ENCODE assay signal across 18 cellular contexts in the genomic region with DNA sequence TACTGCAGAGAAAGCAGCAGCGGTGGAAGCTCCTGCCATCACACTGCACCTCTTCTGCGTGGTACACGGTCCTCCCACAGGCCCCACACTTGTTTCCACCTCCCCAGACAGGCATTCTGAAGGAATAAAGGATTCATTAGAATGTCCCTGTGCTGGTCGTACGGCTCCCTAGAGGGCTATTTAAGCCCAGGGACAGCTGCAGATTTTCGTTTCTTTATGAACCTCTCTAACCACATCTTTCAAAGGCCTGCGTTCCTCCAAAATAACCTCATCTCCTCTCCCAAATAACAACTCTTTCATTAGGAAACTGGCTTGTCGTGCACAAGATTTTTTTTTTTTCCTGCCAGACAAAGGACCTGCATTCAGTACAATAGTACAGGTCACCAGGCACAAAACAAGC. TPM values are rescaled to one million over a fixed set of nuclear protein-coding genes. Genes with fewer than 3 reads are reported as not detected.
DNase-seq lines count a peak whose midpoint lies in the region; ATAC-seq and TF ChIP-seq lines count a peak whose summit lies in the region.
"Had no signal": no experiment of that assay in that cellular context is flagged by ENCODE, and none has a peak within 500 bp of the region (broad histone marks: within the 10 kb centered on the region; RNA-seq: fewer than 3 reads in every experiment).

No MANE protein-coding gene starts in this region.

- H3K4me1 ChIP-seq in PC-9 (replicated peaks; ENCODE audit: insufficient read depth): no peaks in the 10 kb centered on the region
- H3K4me1 ChIP-seq: psoas muscle had no signal

- H3K9me3 ChIP-seq in PC-9 (ENCODE audit: insufficient read depth, low read depth): no peaks in the 10 kb centered on the region
- H3K9me3 ChIP-seq: heart left ventricle, psoas muscle had no signal

- peak overlapping the region; percentile 72 for H3K4me3 Mint-ChIP-seq in neural crest cell
- H3K4me3 Mint-ChIP-seq in activated T-cell treated with anti-CD3 and anti-CD28 coated beads, Interleukin-2, amount 50 U/mL, for 72 hours: no peak overlapping the region

- H3K27ac Mint-ChIP-seq in neural crest cell (ENCODE audit: unreplicated experiment): peak overlapping the region; percentile 85
- no peak overlapping the region for H3K27ac Mint-ChIP-seq in activated T-cell treated with anti-CD3 and anti-CD28 coated beads, Interleukin-2, amount 50 U/mL, for 72 hours

- intact Hi-C loops in PC-9 (cut with micrococcal nuclease; ENCODE audit: unreplicated experiment): no loop called here

- no peak overlapping the region for H3K4me3 ChIP-seq in PC-9
- H3K4me3 ChIP-seq in brain microvascular endothelial cell (ENCODE audit: low read depth, low read length): no peak overlapping the region
- H3K4me3 ChIP-seq: heart left ventricle, psoas muscle had no signal

- no peaks in the 10 kb centered on the region for H4K20me1 ChIP-seq in PC-9 (ENCODE audit: insufficient read depth)

- POLR2A ChIA-PET in PC-9 (lab: Charles Lee; ENCODE audit: unreplicated experiment): no interaction called here

- H2AFZ ChIP-seq in PC-9: no peak overlapping the region

- TF ChIP-seq CTCF in neural crest cell (conservative IDR thresholded peaks at IDR 0.05): no peak
- TF ChIP-seq CTCF in PC-9 (conservative IDR thresholded peaks at IDR 0.05): no peak
- no peak for TF ChIP-seq CTCF in brain microvascular endothelial cell (IDR thresholded peaks at IDR 0.05; ENCODE audit: low read depth, low read length, missing control alignments)

- H3K27me3 ChIP-seq in PC-9 (ENCODE audit: insufficient read depth, low read depth) (no peaks in the 10 kb centered on the region), brain microvascular endothelial cell (replicated peaks) (no peaks in the 10 kb centered on the region)
- H3K27me3 ChIP-seq: heart left ventricle had no signal

- peaks cover 50% of the 10 kb centered on the region for H3K4me1 Mint-ChIP-seq in neural crest cell
- no peaks in the 10 kb centered on the region for H3K4me1 Mint-ChIP-seq in activated T-cell treated with anti-CD3 and anti-CD28 coated beads, Interleukin-2, amount 50 U/mL, for 72 hours (ENCODE audit: low read depth)

- no peak for ATAC-seq in activated T-cell treated with anti-CD3 and anti-CD28 coated beads, Interleukin-2, amount 50 U/mL, for 72 hours (replicated peaks in 1 of 2)
- ATAC-seq: HCT116, heart left ventricle, HepG2, psoas muscle had no signal

- in situ Hi-C loops in brain microvascular endothelial cell (cut with HindIII; ENCODE audit: low pct_ligation_motif_present, low sequenced_read_pairs): no loop called here

- no peaks in the 10 kb centered on the region for H3K9me3 Mint-ChIP-seq in neural crest cell
- no peaks in the 10 kb centered on the region for H3K9me3 Mint-ChIP-seq in activated T-cell treated with anti-CD3 and anti-CD28 coated beads, Interleukin-2, amount 50 U/mL, for 72 hours

- CTCF ChIA-PET in PC-9 (lab: Charles Lee): interaction anchor here (0.6 kb wide), 1 partner anchor 9 kb away, joined by 3 read pairs; no protein-coding TSS in a partner anchor

- no peaks in the 10 kb centered on the region for H3K79me2 ChIP-seq in PC-9 (ENCODE audit: low read depth)

- DNase-seq in D341Med (ENCODE audit: low spot score) (peak; percentile 52), NCI-H2107 treated with DMSO at 0.1 percent for 48 hours (lab: John Stamatoyannopoulos, UW; ENCODE audit: unreplicated experiment) (peak; percentile 93), caudate nucleus (lab: John Stamatoyannopoulos, UW) (peak in 6 of 61 donors; percentile 10 to 24 (median 14)), neural crest cell (ENCODE audit: low read depth, low spot score) (no peak), AG08396 (ENCODE audit: low spot score) (no peak), PC-9 (no peak), brain microvascular endothelial cell (no peak)
- DNase-seq in activated T-cell treated with anti-CD3 and anti-CD28 coated beads, Interleukin-2, amount 50 U/mL, for 72 hours: no peak
- DNase-seq: activated CD4-positive, alpha-beta T cell treated with anti-CD3 and anti-CD28 coated beads for 48 hours; C1 segment of cervical spinal cord; heart left ventricle; NCI-H1436; psoas muscle; stimulated activated CD4-positive, alpha-beta T cell treated with anti-CD3 and anti-CD28 coated beads, Interleukin-4, amount 100 ng/mL, for 1 hour; stimulated activated naive CD4-positive, alpha-beta T cell treated with Interleukin-2 at 50 U/mL for 16 hours; T-helper 1 cell had no signal

- H3K4me2 ChIP-seq in PC-9: no peak overlapping the region

- no peaks in the 10 kb centered on the region for H3K9me2 ChIP-seq in PC-9 (ENCODE audit: insufficient read depth)

- H3F3A ChIP-seq in PC-9 (ENCODE audit: insufficient read depth, low read depth): no peaks in the 10 kb centered on the region

- BruUV-seq in PC-9 (replicated peaks; lab: Mats Ljungman, UMichigan): no TSS peak

- peak overlapping the region; percentile 20 for H3K27ac ChIP-seq in caudate nucleus (ENCODE audit: low read depth, low read length)
- no peak overlapping the region for H3K27ac ChIP-seq in PC-9
- H3K27ac ChIP-seq in brain microvascular endothelial cell: no peak overlapping the region
- H3K27ac ChIP-seq: heart left ventricle, psoas muscle had no signal

- H3K36me3 ChIP-seq in PC-9 (ENCODE audit: low read depth) (no peaks in the 10 kb centered on the region), brain microvascular endothelial cell (replicated peaks) (no peaks in the 10 kb centered on the region)

- H3K36me3 Mint-ChIP-seq in neural crest cell (ENCODE audit: low read depth): peaks cover 9% of the 10 kb centered on the region
- H3K36me3 Mint-ChIP-seq in activated T-cell treated with anti-CD3 and anti-CD28 coated beads, Interleukin-2, amount 50 U/mL, for 72 hours (ENCODE audit: insufficient read depth in 2 of 2): no peaks in the 10 kb centered on the region

- no peaks in the 10 kb centered on the region for H3K27me3 Mint-ChIP-seq in neural crest cell (ENCODE audit: low read depth)
- peaks cover 17% of the 10 kb centered on the region for H3K27me3 Mint-ChIP-seq in activated T-cell treated with anti-CD3 and anti-CD28 coated beads, Interleukin-2, amount 50 U/mL, for 72 hours (ENCODE audit: low read depth)

RNA-seq across cellular contexts. Expression of gene CSRP2, which starts 12.7 kb away (rescaled TPM):
- total RNA-seq in neural crest cell: 76.4 and 80.8 TPM in 2 replicates
- total RNA-seq in PC-9 (2021): 4.1 and 4.5 TPM in 2 replicates
- 1 to 10 TPM in 1 of 2 donors, under 1 TPM in 1; 0.65 to 3.3 TPM for total RNA-seq in activated T-cell treated with anti-CD3 and anti-CD28 coated beads, Interleukin-2, amount 50 U/mL, for 72 hours

Comparison
In these comparisons a context has a peak if more than half of its experiments do, and no peak if none do; other contexts are left out.
1. DNase-seq: peak in D341Med (single experiment) and NCI-H2107 treated with DMSO at 0.1 percent for 48 hours (single experiment); none in neural crest cell (single experiment), AG08396 (single experiment), PC-9 (0 of 2), activated T-cell treated with anti-CD3 and anti-CD28 coated beads, Interleukin-2, amount 50 U/mL, for 72 hours (0 of 2) and brain microvascular endothelial cell (single experiment).
2. RNA of gene CSRP2, which starts 12.7 kb away (total RNA-seq): 76.4 to 80.8 TPM in neural crest cell; 4.1 to 4.5 TPM in PC-9 and 0.65 to 3.3 TPM in activated T-cell treated with anti-CD3 and anti-CD28 coated beads, Interleukin-2, amount 50 U/mL, for 72 hours; every median in the first group is over 10 times any median in the second.